Comparison of ENCODE assay signal across 22 cellular contexts in genomic region chr7:134799387-134799786, GRCh38. TPM values are rescaled to one million over a fixed set of nuclear protein-coding genes. Genes with fewer than 3 reads are reported as not detected.
A peak's percentile ranks its signal among the peaks of the same experiment; 100 is the strongest.
DNase-seq lines count a peak whose midpoint lies in the region; ATAC-seq, FAIRE-seq and TF ChIP-seq lines count a peak whose summit lies in the region.
"Had no signal": no experiment of that assay in that cellular context is flagged by ENCODE, and none has a peak within 500 bp of the region (broad histone marks: within the 10 kb centered on the region; RNA-seq: fewer than 3 reads in every experiment).

No MANE protein-coding gene starts in this region.

- H3K4me3 ChIP-seq in DOHH2 (ENCODE audit: low read length): peak overlapping the region; percentile 16
- H3K4me3 ChIP-seq in RWPE2 (ENCODE audit: severe bottlenecking): no peak overlapping the region
- H3K4me3 ChIP-seq in esophagus muscularis mucosa: no peak overlapping the region
- no peak overlapping the region for H3K4me3 ChIP-seq in gastrocnemius medialis
- no peak overlapping the region for H3K4me3 ChIP-seq in upper lobe of left lung
- no peak overlapping the region for H3K4me3 ChIP-seq in WERI-Rb-1 (ENCODE audit: low read depth, low read length)
- H3K4me3 ChIP-seq: GM23338, neural progenitor cell, psoas muscle, SJSA1, spleen, testis had no signal

- WGBS in esophagus muscularis mucosa: 25% methylated on average over 5 of the region's 5 CpGs
- 50 to 57% methylated on average over 5 of the region's 5 CpGs for WGBS in upper lobe of left lung, 2 donors

- no peak for FAIRE-seq in GM12891 (lab: Jason Lieb, UNC)
- FAIRE-seq: TTC549 had no signal

- H3K4me1 ChIP-seq in DOHH2 (ENCODE audit: control insufficient read depth, low read length) (peaks cover 22% of the 10 kb centered on the region), RWPE2 (ENCODE audit: insufficient read depth, poor library complexity, severe bottlenecking) (peaks cover 34% of the 10 kb centered on the region), esophagus muscularis mucosa (peaks cover 36 to 91% (median 80%) of the 10 kb centered on the region in 4 donors), gastrocnemius medialis (peaks cover 0 to 8% of the 10 kb centered on the region in 2 donors), upper lobe of left lung (peaks cover 0 to 7% (median 2%) of the 10 kb centered on the region in 4 donors)
- H3K4me1 ChIP-seq: psoas muscle had no signal

- intact Hi-C loops in esophagus muscularis mucosa (cut with DNase I): no loop called here
- intact Hi-C loops in gastrocnemius medialis (cut with DNase I; ENCODE audit: low total_unique reads): no loop called here

- in situ Hi-C loops in gastrocnemius medialis (cut with MboI; ENCODE audit: low sequenced_read_pairs in 4 of 4): no loop called here

- no peak for TF ChIP-seq POLR2A in esophagus muscularis mucosa (IDR thresholded peaks at IDR 0.05; ENCODE audit: low read depth)
- TF ChIP-seq POLR2A in gastrocnemius medialis (IDR thresholded peaks at IDR 0.05): no peak
- no peak for TF ChIP-seq POLR2A in upper lobe of left lung (IDR thresholded peaks at IDR 0.05)
- no peak for TF ChIP-seq POLR2A in GM12891 (IDR thresholded peaks at IDR 0.05; ENCODE audit: low read depth, low read length)

- no peaks in the 10 kb centered on the region for H4K20me1 ChIP-seq in DOHH2 (ENCODE audit: control insufficient read depth, insufficient read depth, low read depth, low read length)

- H3K27me3 ChIP-seq in DOHH2 (ENCODE audit: control insufficient read depth, low read length): no peaks in the 10 kb centered on the region
- no peaks in the 10 kb centered on the region for H3K27me3 ChIP-seq in RWPE2 (ENCODE audit: insufficient read depth, poor library complexity, severe bottlenecking)
- no peaks in the 10 kb centered on the region for H3K27me3 ChIP-seq in esophagus muscularis mucosa
- H3K27me3 ChIP-seq in gastrocnemius medialis: no peaks in the 10 kb centered on the region
- H3K27me3 ChIP-seq in upper lobe of left lung: no peaks in the 10 kb centered on the region
- no peaks in the 10 kb centered on the region for H3K27me3 ChIP-seq in WERI-Rb-1 (ENCODE audit: insufficient read depth, low read depth, severe bottlenecking)
- H3K27me3 ChIP-seq: neural progenitor cell, SJSA1, spleen, testis had no signal

- no peak for TF ChIP-seq CTCF in DOHH2 (IDR thresholded peaks at IDR 0.05; ENCODE audit: low read depth, low read length, poor library complexity, severe bottlenecking)
- TF ChIP-seq CTCF in RWPE2 (IDR thresholded peaks at IDR 0.05; ENCODE audit: poor library complexity, severe bottlenecking): no peak
- no peak for TF ChIP-seq CTCF in esophagus muscularis mucosa (IDR thresholded peaks at IDR 0.05)
- TF ChIP-seq CTCF in gastrocnemius medialis (IDR thresholded peaks at IDR 0.05 in 4 of 5, conservative IDR thresholded peaks at IDR 0.05 in 1 of 5): no peak
- no peak for TF ChIP-seq CTCF in upper lobe of left lung (IDR thresholded peaks at IDR 0.05)
- no peak for TF ChIP-seq CTCF in WERI-Rb-1 (IDR thresholded peaks at IDR 0.05; ENCODE audit: low read depth, low read length)

- H3K9me3 ChIP-seq in DOHH2 (ENCODE audit: control insufficient read depth, insufficient read depth, low read length) (no peaks in the 10 kb centered on the region), RWPE2 (ENCODE audit: severe bottlenecking) (no peaks in the 10 kb centered on the region), esophagus muscularis mucosa (no peaks in the 10 kb centered on the region), gastrocnemius medialis (no peaks in the 10 kb centered on the region), upper lobe of left lung (no peaks in the 10 kb centered on the region), WERI-Rb-1 (ENCODE audit: severe bottlenecking) (no peaks in the 10 kb centered on the region)
- H3K9me3 ChIP-seq: psoas muscle, SJSA1, testis had no signal

- H3K79me2 ChIP-seq in DOHH2 (ENCODE audit: control insufficient read depth, low read length): no peaks in the 10 kb centered on the region

- H3K36me3 ChIP-seq in DOHH2 (ENCODE audit: control insufficient read depth, low read length) (no peaks in the 10 kb centered on the region), RWPE2 (ENCODE audit: low read depth) (peaks cover 30% of the 10 kb centered on the region; the same call in 1 of the 2 replicates), esophagus muscularis mucosa (peaks cover 0 to 25% (median 8%) of the 10 kb centered on the region in 4 donors), gastrocnemius medialis (no peaks in the 10 kb centered on the region), upper lobe of left lung (no peaks in the 10 kb centered on the region), WERI-Rb-1 (no peaks in the 10 kb centered on the region)
- H3K36me3 ChIP-seq: neural progenitor cell, spleen had no signal

- peak; percentile 40; the same call in 2 of the 3 replicates for ATAC-seq in RWPE2 (ENCODE audit: low read depth)
- no peak for ATAC-seq in gastrocnemius medialis
- no peak for ATAC-seq in upper lobe of left lung (ENCODE audit: low FRiP score in 2 of 2)
- ATAC-seq in GM18498 (IDR thresholded peaks at IDR 0.05; ENCODE audit: unreplicated experiment): no peak
- ATAC-seq: GM23338; psoas muscle; stimulated activated naive B cell treated with anti-CD40 and anti-IgM and Interleukin-4, amounts not matched to agents 10 μg/mL and 1 μg/mL and 100 μg/mL, for 72 hours had no signal

- no peaks in the 10 kb centered on the region for H3F3A ChIP-seq in DOHH2 (ENCODE audit: control insufficient read depth, insufficient read depth)

- no peak overlapping the region for H3K27ac ChIP-seq in DOHH2 (ENCODE audit: low read depth, low read length)
- H3K27ac ChIP-seq in RWPE2 (ENCODE audit: poor library complexity, severe bottlenecking): peak overlapping the region; percentile 48
- H3K27ac ChIP-seq in esophagus muscularis mucosa (replicated peaks in 1 of 4): peak overlapping the region; percentile 8 to 95 (median 92)
- peak overlapping the region in 3 of 4 donors; percentile 6 to 37 (median 26) for H3K27ac ChIP-seq in gastrocnemius medialis
- peak overlapping the region in 1 of 4 donors; percentile 64 for H3K27ac ChIP-seq in upper lobe of left lung
- no peak overlapping the region for H3K27ac ChIP-seq in WERI-Rb-1
- H3K27ac ChIP-seq: neural progenitor cell, psoas muscle, SJSA1, spleen, testis had no signal

- no peak for DNase-seq in RWPE2 (ENCODE audit: low spot score)
- DNase-seq in esophagus muscularis mucosa (ENCODE audit: extremely low spot score): no peak
- no peak for DNase-seq in gastrocnemius medialis
- no peak for DNase-seq in upper lobe of left lung
- DNase-seq in WERI-Rb-1: no peak
- no peak for DNase-seq in GM12891 (ENCODE audit: insufficient read length, low spot score)
- DNase-seq: activated CD4-positive, alpha-beta T cell treated with anti-CD3 and anti-CD28 coated beads for 1 hour; activated gamma-delta T cell; endodermal cell; NCI-H1436 treated with DMSO at 0.1 percent for 48 hours; NCI-H526; psoas muscle; spleen; stimulated activated CD4-positive, alpha-beta T cell treated with anti-CD3 and anti-CD28 coated beads, Interleukin-2, amount 100 ng/mL, for 48 hours; stimulated activated naive B cell treated with anti-CD40 and anti-IgM and Interleukin-4, amounts not matched to agents 10 μg/mL and 1 μg/mL and 100 μg/mL, for 72 hours; testis had no signal

- H3K4me2 ChIP-seq in DOHH2 (ENCODE audit: low read length): peak overlapping the region; percentile 36
- H3K4me2 ChIP-seq: GM23338, neural progenitor cell had no signal

- TF ChIP-seq EP300 in esophagus muscularis mucosa (IDR thresholded peaks at IDR 0.05): no peak
- no peak for TF ChIP-seq EP300 in upper lobe of left lung (IDR thresholded peaks at IDR 0.05)

- no peaks in the 10 kb centered on the region for H3K9me2 ChIP-seq in DOHH2 (replicated peaks; ENCODE audit: control insufficient read depth, low read length)

TF ChIP-seq in GM12891, 5 proteins besides CTCF, POLR2A, EP300 and RAD21:
- TF ChIP-seq TAF1 (IDR thresholded peaks at IDR 0.05; ENCODE audit: low read depth, low read length) (no peak), PAX5 (IDR thresholded peaks at IDR 0.05; ENCODE audit: insufficient read depth, low read length, severe bottlenecking) (no peak), POU2F2 (IDR thresholded peaks at IDR 0.05; ENCODE audit: low read depth, low read length) (no peak), SPI1 (IDR thresholded peaks at IDR 0.05; ENCODE audit: low read depth, low read length) (no peak), POLR2AphosphoS5 (IDR thresholded peaks at IDR 0.05; ENCODE audit: low read depth, low read length) (no peak)
TF ChIP-seq in GM12891: peak in this region for 0.

RNA-seq across cellular contexts. Expression of gene CALD1, which starts 20.0 kb away (rescaled TPM):
- 1,000 to 10,000 TPM; 2,057 to 3,140 (median 2,687) TPM for total RNA-seq in esophagus muscularis mucosa
- 10 to 100 TPM; 25.9 to 43.2 (median 32.3) TPM for total RNA-seq in gastrocnemius medialis
- 100 to 1,000 TPM in 5 of 6 donors, 10 to 100 TPM in 1; 98.6 to 156 (median 124) TPM for total RNA-seq in upper lobe of left lung
- 1.2 TPM for polyA plus RNA-seq in GM12891 (2012; ENCODE audit: low read depth, missing spikeins)

Comparison
In these comparisons a context has a peak if more than half of its experiments do, and no peak if none do; other contexts are left out.
1. H3K27ac ChIP-seq: peak in RWPE2 (single experiment), esophagus muscularis mucosa (4 of 4) and gastrocnemius medialis (3 of 4); none in DOHH2 (single experiment) and WERI-Rb-1 (single experiment).
2. RNA of gene CALD1, which starts 20.0 kb away (total RNA-seq): 2,057 to 3,140 TPM in esophagus muscularis mucosa; 98.6 to 156 TPM in upper lobe of left lung and 25.9 to 43.2 TPM in gastrocnemius medialis; every median in the first group is over 10 times any median in the second.